ENCODE assay signal across 1 cellular context in genomic region chr14:71411280-71411595, GRCh38.
TF ChIP-seq lines count a peak whose summit lies in the region.

No MANE protein-coding gene starts in this region.

TF ChIP-seq in HepG2, 621 proteins besides CTCF, POLR2A, EP300 and RAD21 (continued from another document):
- TF ChIP-seq MTA1 (CRISPR knock-in tag; IDR thresholded peaks at IDR 0.05; ENCODE audit: borderline replicate concordance): no peak
- TF ChIP-seq ZNF468 (CRISPR knock-in tag; IDR thresholded peaks at IDR 0.05): no peak
- TF ChIP-seq MYNN (CRISPR knock-in tag; IDR thresholded peaks at IDR 0.05; ENCODE audit: low read depth): no peak
- TF ChIP-seq GATAD1 (CRISPR knock-in tag; IDR thresholded peaks at IDR 0.05): no peak
- TF ChIP-seq ZNF326 (CRISPR knock-in tag; IDR thresholded peaks at IDR 0.05; ENCODE audit: borderline replicate concordance): no peak
